In genomic region chr3:194109192-194109863, GRCh38 we compare ENCODE assay signal across 19 cellular contexts.
"Had no signal": no experiment of that assay in that cellular context is flagged by ENCODE, and none has a peak within 500 bp of the region (broad histone marks: within the 10 kb centered on the region; RNA-seq: fewer than 3 reads in every experiment).

No MANE protein-coding gene starts in this region.

- H3K4me3 Mint-ChIP-seq: activated CD4-positive, alpha-beta memory T cell treated with anti-CD3 and anti-CD28 coated beads for 36 hours; activated naive CD8-positive, alpha-beta T cell; dendritic cell treated with granulocyte-macrophage colony-stimulating factor and Interleukin-4, amounts not matched to agents 40 ng/mL and 50 ng/mL, for 4 days; neural progenitor cell; WTC11 had no signal

- H3K9ac ChIP-seq: neural progenitor cell had no signal

- H3K9me3 ChIP-seq: esophagus squamous epithelium, psoas muscle, right lobe of liver, stomach, upper lobe of left lung had no signal

- ATAC-seq: psoas muscle, right lobe of liver, WTC11 had no signal

- H3K4me3 ChIP-seq: esophagus squamous epithelium, lung, neural progenitor cell, psoas muscle, right lobe of liver, stomach, upper lobe of left lung had no signal

- H3K36me3 ChIP-seq: esophagus squamous epithelium, neural progenitor cell, right lobe of liver, stomach, upper lobe of left lung had no signal

- H2AFZ ChIP-seq: neural progenitor cell had no signal

- H3K27ac ChIP-seq: esophagus squamous epithelium, neural progenitor cell, psoas muscle, right lobe of liver, stomach, upper lobe of left lung had no signal

- H3K4me1 ChIP-seq: psoas muscle had no signal

- H3K4me2 ChIP-seq: neural progenitor cell had no signal

- H3K36me3 Mint-ChIP-seq: activated CD4-positive, alpha-beta memory T cell treated with anti-CD3 and anti-CD28 coated beads for 36 hours; neural progenitor cell; WTC11 had no signal

- DNase-seq: activated CD4-positive, alpha-beta memory T cell treated with anti-CD3 and anti-CD28 coated beads for 36 hours; activated CD4-positive, alpha-beta T cell treated with anti-CD3 and anti-CD28 coated beads for 4 hours; activated T-cell treated with anti-CD3 and anti-CD28 coated beads for 4 hours; amniotic stem cell; effector memory CD4-positive, alpha-beta T cell; esophagus squamous epithelium; midbrain; psoas muscle; right lobe of liver; small intestine; stimulated activated CD4-positive, alpha-beta T cell treated with anti-CD3 and anti-CD28 coated beads, Interleukin-15, amount 100 ng/mL, for 24 hours; stimulated activated CD4-positive, alpha-beta T cell treated with anti-CD3 and anti-CD28 coated beads, Interleukin-2, amount 100 ng/mL, for 48 hours; stomach; upper lobe of left lung had no signal

- H3K9me3 Mint-ChIP-seq: activated CD4-positive, alpha-beta memory T cell treated with anti-CD3 and anti-CD28 coated beads for 36 hours; dendritic cell treated with granulocyte-macrophage colony-stimulating factor and Interleukin-4, amounts not matched to agents 40 ng/mL and 50 ng/mL, for 4 days; neural progenitor cell; WTC11 had no signal

- H3K27ac Mint-ChIP-seq: activated CD4-positive, alpha-beta memory T cell treated with anti-CD3 and anti-CD28 coated beads for 36 hours; activated naive CD8-positive, alpha-beta T cell; dendritic cell treated with granulocyte-macrophage colony-stimulating factor and Interleukin-4, amounts not matched to agents 40 ng/mL and 50 ng/mL, for 4 days; neural progenitor cell had no signal

- H3K27me3 ChIP-seq: esophagus squamous epithelium, neural progenitor cell, right lobe of liver, stomach, upper lobe of left lung had no signal
